8 cellular contexts compared by ENCODE assay signal in genomic region chr1:227728892-227729143, GRCh38. TPM values are rescaled to one million over a fixed set of nuclear protein-coding genes. Genes with fewer than 3 reads are reported as not detected.
A peak's percentile ranks its signal among the peaks of the same experiment; 100 is the strongest.
DNase-seq lines count a peak whose midpoint lies in the region; ATAC-seq and TF ChIP-seq lines count a peak whose summit lies in the region.

No MANE protein-coding gene starts in this region.

- ATAC-seq in HG03432 (IDR thresholded peaks at IDR 0.05; ENCODE audit: unreplicated experiment) (peak; percentile 3), HG03521 (IDR thresholded peaks at IDR 0.05; ENCODE audit: unreplicated experiment) (no peak)

- peaks cover 18% of the 10 kb centered on the region for H3K36me3 ChIP-seq in BJ (ENCODE audit: control insufficient read depth, insufficient read depth, low read length)

- peak overlapping the region; percentile 78 for H3K27ac Mint-ChIP-seq in mesothelial cell of epicardium

- H3K36me3 Mint-ChIP-seq in mesothelial cell of epicardium, result no peaks in the 10 kb centered on the region

- TF ChIP-seq CTCF in BJ (IDR thresholded peaks at IDR 0.05; ENCODE audit: insufficient read depth, low read depth, low read length) (no peak), mesothelial cell of epicardium (IDR thresholded peaks at IDR 0.05; ENCODE audit: unreplicated experiment) (no peak)

- peak overlapping the region; percentile 62 for H3K27ac ChIP-seq in caudate nucleus (ENCODE audit: low read depth, low read length)

- peak overlapping the region; percentile 75 for H3K4me3 Mint-ChIP-seq in mesothelial cell of epicardium

- H3K4me3 ChIP-seq in BJ (ENCODE audit: low read depth, low read length), result peak overlapping the region; percentile 55

- no peaks in the 10 kb centered on the region for H3K27me3 ChIP-seq in BJ (ENCODE audit: control insufficient read depth, insufficient read depth, low read length)

- POLR2A ChIA-PET in BJ (lab: Charles Lee), result no interaction called here

- H3K27me3 Mint-ChIP-seq in mesothelial cell of epicardium (ENCODE audit: low read depth), result no peaks in the 10 kb centered on the region

- CTCF ChIA-PET in BJ (lab: Yijun Ruan, JAX), result interaction anchor here (0.6 to 3.4 kb wide), 8 partner anchors 29 to 859 kb away, joined by 3 to 15 read pairs (median 3); partner anchors contain the start of genes PSEN2 and WNT9A

- peaks cover 6% of the 10 kb centered on the region for H3K9me3 Mint-ChIP-seq in mesothelial cell of epicardium

- DNase-seq in BJ (ENCODE audit: low read depth) (no peak), caudate nucleus (lab: John Stamatoyannopoulos, UW) (peak in 2 of 61 donors; percentile 15 to 42), mesothelial cell of epicardium (ENCODE audit: low spot score in 2 of 2, unreplicated experiment in 2 of 2) (no peak), globus pallidus (ENCODE audit: low spot score) (no peak), EL (no peak)
- no peak for DNase-seq in activated CD4-positive, CD25-positive, alpha-beta regulatory T cell treated with anti-CD3 and anti-CD28 coated beads, Interleukin-2, amount 50 U/mL, for 72 hours

- peaks cover 30% of the 10 kb centered on the region for H3K4me1 Mint-ChIP-seq in mesothelial cell of epicardium

RNA-seq across cellular contexts. Expression of gene JMJD4, which starts 6.3 kb away (rescaled TPM):
- polyA plus RNA-seq in BJ (2011; rRNA removed), result 18.6 and 20.5 TPM in 2 replicates
- polyA minus RNA-seq in BJ (2011; rRNA and poly(A)+ RNA removed), result 35.8 and 48.1 TPM in 2 replicates
- total RNA-seq in mesothelial cell of epicardium, result 20.6 to 26.4 TPM (median 20.8 TPM) in 3 replicates

RNA-seq across cellular contexts. Expression of gene SNAP47, which starts 6.4 kb away (rescaled TPM):
- polyA plus RNA-seq in BJ (2011; rRNA removed), result 24.7 and 32.8 TPM in 2 replicates
- 19.3 and 20.0 TPM in 2 replicates for polyA minus RNA-seq in BJ (2011; rRNA and poly(A)+ RNA removed)
- 41.6 to 42.6 TPM (median 41.8 TPM) in 3 replicates for total RNA-seq in mesothelial cell of epicardium
